ENCODE assay signal across 7 cellular contexts in the genomic region with DNA sequence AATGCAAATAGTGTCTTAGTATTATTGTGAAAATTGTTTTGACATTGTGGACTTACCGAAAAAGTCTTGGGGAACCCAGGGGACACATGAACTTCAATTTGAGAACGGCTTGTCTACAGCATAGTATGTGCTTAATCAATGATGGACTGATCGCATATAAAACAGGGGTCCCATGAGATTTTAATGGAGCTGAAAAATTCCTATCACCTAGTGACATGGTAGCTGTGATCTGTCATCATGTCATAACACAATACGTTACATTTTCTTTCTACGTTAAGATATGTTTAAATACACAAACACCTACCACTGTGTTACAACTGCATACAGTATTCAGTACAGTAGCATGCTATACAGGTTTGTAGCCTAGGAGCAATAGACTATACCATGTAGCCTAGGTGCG.
"Had no signal": no experiment of that assay in that cellular context is flagged by ENCODE, and none has a peak within 500 bp of the region (broad histone marks: within the 10 kb centered on the region; RNA-seq: fewer than 3 reads in every experiment).

No MANE protein-coding gene starts in this region.

- FAIRE-seq: GM12878, GM12891, GM12892, GM18507, GM19239 had no signal

- DNase-seq: GDM1, GF-D8 had no signal

- H3K4me3 ChIP-seq: GM12878 had no signal

- ATAC-seq: GM12878 had no signal
